ENCODE assay signal across 14 cellular contexts in genomic region chr21:42147386-42148020, GRCh38.
DNase-seq lines count a peak whose midpoint lies in the region; ATAC-seq and TF ChIP-seq lines count a peak whose summit lies in the region.
"Had no signal": no experiment of that assay in that cellular context is flagged by ENCODE, and none has a peak within 500 bp of the region (broad histone marks: within the 10 kb centered on the region; RNA-seq: fewer than 3 reads in every experiment).

No MANE protein-coding gene starts in this region.

- H3K4me2 ChIP-seq in mesenchymal stem cell (ENCODE audit: low read length, poor library complexity, severe bottlenecking), result no peak overlapping the region

- no peak overlapping the region for H2BK15ac ChIP-seq in mesenchymal stem cell (ENCODE audit: low read depth, poor library complexity, severe bottlenecking)

- no peaks in the 10 kb centered on the region for H3K9me3 Mint-ChIP-seq in activated T-cell treated with anti-CD3 and anti-CD28 coated beads, Interleukin-2, amount 50 U/mL, for 4 hours
- H3K9me3 Mint-ChIP-seq: CD14-positive monocyte, IgD-negative memory B cell had no signal

- H3K4me3 ChIP-seq in HEK293 (ENCODE audit: low read depth, low read length) (no peak overlapping the region), coronary artery (no peak overlapping the region), mesenchymal stem cell (ENCODE audit: insufficient read depth in 1 of 2, low read depth in 1 of 2, low read length in 2 of 2) (peak overlapping the region in 1 of 2 experiments; percentile 11)

- H2BK120ac ChIP-seq in mesenchymal stem cell (ENCODE audit: low read depth, low read length), result no peak overlapping the region

- TF ChIP-seq CTCF in HEK293 (tag by site-specific recombination; IDR thresholded peaks at IDR 0.05) (no peak), coronary artery (IDR thresholded peaks at IDR 0.05) (no peak), omental fat pad (IDR thresholded peaks at IDR 0.05) (no peak)

- ATAC-seq in activated T-cell treated with anti-CD3 and anti-CD28 coated beads, Interleukin-2, amount 50 U/mL, for 4 hours, result no peak
- no peak for ATAC-seq in omental fat pad (ENCODE audit: low FRiP score)

- H3K27me3 Mint-ChIP-seq in activated T-cell treated with anti-CD3 and anti-CD28 coated beads, Interleukin-2, amount 50 U/mL, for 4 hours (ENCODE audit: low read depth), result no peaks in the 10 kb centered on the region

- 84% methylated on average over 13 of the region's 13 CpGs for WGBS in mesenchymal stem cell

- H3K4me1 ChIP-seq in HEK293 (ENCODE audit: control insufficient read depth, insufficient read depth, low read length) (no peaks in the 10 kb centered on the region), mesenchymal stem cell (ENCODE audit: control insufficient read depth, insufficient read depth, low read depth, low read length) (peaks cover 2% of the 10 kb centered on the region)
- H3K4me1 ChIP-seq: Caco-2 had no signal

- H3K27ac ChIP-seq in HEK293 (ENCODE audit: extremely low read depth, low read depth, low read length) (no peak overlapping the region), coronary artery (no peak overlapping the region), mesenchymal stem cell (ENCODE audit: low read length, poor library complexity, severe bottlenecking) (no peak overlapping the region)

- H3K9me3 ChIP-seq in HEK293 (ENCODE audit: control insufficient read depth, insufficient read depth, low read depth, low read length), result no peaks in the 10 kb centered on the region
- H3K9me3 ChIP-seq in mesenchymal stem cell (ENCODE audit: control insufficient read depth, low read length), result no peaks in the 10 kb centered on the region
- H3K9me3 ChIP-seq: Caco-2 had no signal

- H2BK12ac ChIP-seq in mesenchymal stem cell (ENCODE audit: low read length in 2 of 2), result no peak overlapping the region

- no peak overlapping the region for H3K14ac ChIP-seq in mesenchymal stem cell (ENCODE audit: low read length in 2 of 2)

- H3K36me3 ChIP-seq in HEK293 (ENCODE audit: control insufficient read depth in 2 of 2, insufficient read depth in 1 of 2, low read length in 2 of 2) (no peaks in the 10 kb centered on the region), mesenchymal stem cell (ENCODE audit: control insufficient read depth in 1 of 2, insufficient read depth in 2 of 2, low read depth in 1 of 2, low read length in 2 of 2) (no peaks in the 10 kb centered on the region)

- CTCF ChIA-PET in HEK293 (lab: Yijun Ruan, JAX), result interaction anchor here (0.6 to 2.8 kb wide), 12 partner anchors 8 to 564 kb away, joined by 3 to 11 read pairs (median 4); no protein-coding TSS in a partner anchor

- peaks cover 7% of the 10 kb centered on the region for H3K4me1 Mint-ChIP-seq in activated T-cell treated with anti-CD3 and anti-CD28 coated beads, Interleukin-2, amount 50 U/mL, for 4 hours (ENCODE audit: low read depth)

- H2AFZ ChIP-seq in mesenchymal stem cell (ENCODE audit: low read depth, low read length), result no peak overlapping the region

- no peak overlapping the region for H3K4me3 Mint-ChIP-seq in activated T-cell treated with anti-CD3 and anti-CD28 coated beads, Interleukin-2, amount 50 U/mL, for 4 hours
- H3K4me3 Mint-ChIP-seq: CD14-positive monocyte, IgD-negative memory B cell had no signal

- H3K27me3 ChIP-seq in mesenchymal stem cell (ENCODE audit: control insufficient read depth in 1 of 2, insufficient read depth in 1 of 2, low read length in 2 of 2), result peaks cover 35 to 71% of the 10 kb centered on the region in 2 experiments

- no peak overlapping the region for H3K23ac ChIP-seq in mesenchymal stem cell (ENCODE audit: low read length in 2 of 2)

- no peak overlapping the region for H3K18ac ChIP-seq in mesenchymal stem cell (ENCODE audit: low read depth in 1 of 2, low read length in 2 of 2)

- H2BK5ac ChIP-seq in mesenchymal stem cell (ENCODE audit: low read depth, low read length, poor library complexity, severe bottlenecking), result no peak overlapping the region

- H3K4ac ChIP-seq in mesenchymal stem cell (ENCODE audit: low read depth in 1 of 2, low read length in 2 of 2), result peak overlapping the region in 1 of 2 experiments; percentile 35

- no peak overlapping the region for H2AK5ac ChIP-seq in mesenchymal stem cell (ENCODE audit: low read length, severe bottlenecking)

- no peaks in the 10 kb centered on the region for H3K36me3 Mint-ChIP-seq in activated T-cell treated with anti-CD3 and anti-CD28 coated beads, Interleukin-2, amount 50 U/mL, for 4 hours (ENCODE audit: insufficient read depth)
- H3K36me3 Mint-ChIP-seq: CD14-positive monocyte, IgD-negative memory B cell had no signal

- peak; percentile 15 for DNase-seq in activated T-cell treated with anti-CD3 and anti-CD28 coated beads, Interleukin-2, amount 50 U/mL, for 1 hour
- DNase-seq in activated T-cell treated with anti-CD3 and anti-CD28 coated beads, Interleukin-2, amount 50 U/mL, for 4 hours, result no peak
- DNase-seq in coronary artery (ENCODE audit: low spot score) (peak; percentile 60), omental fat pad (ENCODE audit: low spot score) (peak; percentile 13), GM03348 (ENCODE audit: low spot score) (no peak), activated gamma-delta T cell treated with Interleukin-2 at 50 U/mL for 16 hours (no peak), mesenchymal stem cell (no peak)
- DNase-seq: HCEC 1CT, NCI-H2029 treated with DMSO at 0.1 percent for 48 hours, NCI-H510A treated with DMSO at 0.1 percent for 48 hours had no signal

- no peak overlapping the region for H3K9ac ChIP-seq in mesenchymal stem cell (ENCODE audit: low read length)

- POLR2A ChIA-PET in HEK293 (lab: Yijun Ruan, JAX), result no interaction called here

- H4K8ac ChIP-seq in mesenchymal stem cell (ENCODE audit: low read length), result no peak overlapping the region

- H3K79me1 ChIP-seq in mesenchymal stem cell (replicated peaks; ENCODE audit: low read length, poor library complexity, severe bottlenecking), result no peaks in the 10 kb centered on the region

- H4K91ac ChIP-seq in mesenchymal stem cell (ENCODE audit: low read length), result no peak overlapping the region

TF ChIP-seq in HEK293, 187 proteins besides CTCF, POLR2A, EP300 and RAD21:
- TF ChIP-seq MEIS1 (CRISPR knock-in tag; IDR thresholded peaks at IDR 0.05; ENCODE audit: borderline replicate concordance), result no peak
- no peak for TF ChIP-seq ZNF692 (tag by site-specific recombination; IDR thresholded peaks at IDR 0.05)
- no peak for TF ChIP-seq ZNF544 (tag by site-specific recombination; IDR thresholded peaks at IDR 0.05)
- no peak for TF ChIP-seq ZNF148 (tag by site-specific recombination; IDR thresholded peaks at IDR 0.05; ENCODE audit: borderline replicate concordance)
- peak; percentile 16; the same call in 1 of the 2 replicates for TF ChIP-seq ZIC2 (tag by site-specific recombination; IDR thresholded peaks at IDR 0.05)
- TF ChIP-seq ZNF10 (tag by site-specific recombination; IDR thresholded peaks at IDR 0.05), result no peak
- TF ChIP-seq BCL11B (tag by site-specific recombination; IDR thresholded peaks at IDR 0.05; ENCODE audit: low read depth), result no peak

Comparison
In these comparisons a context has a peak if more than half of its experiments do, and no peak if none do; other contexts are left out.
1. DNase-seq: peak in activated T-cell treated with anti-CD3 and anti-CD28 coated beads, Interleukin-2, amount 50 U/mL, for 1 hour (single experiment), coronary artery (single experiment) and omental fat pad (single experiment); none in activated T-cell treated with anti-CD3 and anti-CD28 coated beads, Interleukin-2, amount 50 U/mL, for 4 hours (single experiment), GM03348 (single experiment), activated gamma-delta T cell treated with Interleukin-2 at 50 U/mL for 16 hours (single experiment) and mesenchymal stem cell (single experiment).